ENCODE assay signal across 8 cellular contexts in the genomic region with DNA sequence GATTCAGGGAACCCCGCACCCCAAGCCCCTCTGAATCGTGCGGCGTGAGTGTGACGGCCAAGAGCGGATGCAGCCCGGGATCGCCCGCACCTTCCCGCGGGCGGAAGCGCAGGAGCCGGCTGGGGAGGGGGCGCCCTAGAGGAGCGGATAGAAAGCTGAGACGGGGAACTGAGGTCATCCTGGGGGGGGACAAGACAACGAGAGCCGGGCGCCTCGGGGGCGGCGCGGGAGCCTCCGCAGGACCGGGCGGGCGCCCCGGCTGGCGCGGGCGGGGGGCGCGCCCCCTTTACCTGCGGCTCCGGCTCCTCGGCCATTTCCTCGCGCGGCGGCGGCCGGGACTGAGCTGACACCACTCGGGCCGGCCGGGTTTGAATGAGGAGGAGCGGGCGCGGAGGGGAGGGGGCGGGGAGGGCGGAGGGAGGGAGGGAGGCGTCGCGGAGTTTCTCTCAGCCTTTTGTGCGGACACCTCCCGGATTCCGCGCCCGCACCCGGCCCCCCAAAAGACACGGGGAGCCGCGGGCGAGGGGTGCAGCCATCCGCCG. TPM values are rescaled to one million over a fixed set of nuclear protein-coding genes. Genes with fewer than 3 reads are reported as not detected.
DNase-seq lines count a peak whose midpoint lies in the region; ATAC-seq and TF ChIP-seq lines count a peak whose summit lies in the region.
"Not testable (repeated sequence)": the region's sequence is repeated elsewhere in the genome, so short reads cannot be mapped to it uniquely, and the experiment has no call there.

A gene (minus strand): TSS at position 374 of the 542 bp plus-strand sequence. CDS start 11,013 bp downstream, outside the sequence.

- peak within 1 kb of the TSS; percentile 96 for H3K4me2 ChIP-seq in skeletal muscle satellite cell (ENCODE audit: low read length)

- ATAC-seq in HG03139 (IDR thresholded peaks at IDR 0.05; ENCODE audit: unreplicated experiment): peak; percentile 16
- ATAC-seq in activated CD8-positive, alpha-beta T cell treated with anti-CD3 and anti-CD28 coated beads for 36 hours: peak; percentile 38

- H3K4me1 Mint-ChIP-seq in activated CD8-positive, alpha-beta T cell treated with anti-CD3 and anti-CD28 coated beads for 36 hours (ENCODE audit: low read depth): peaks cover 38% of the 10 kb centered on the region

- TF ChIP-seq CTCF in activated CD8-positive, alpha-beta T cell treated with anti-CD3 and anti-CD28 coated beads for 36 hours (IDR thresholded peaks at IDR 0.05); colonic mucosa (IDR thresholded peaks at IDR 0.05): not testable (repeated sequence)

- not testable (repeated sequence) for H3K9me3 ChIP-seq in colonic mucosa; skeletal muscle satellite cell (replicated peaks; ENCODE audit: low read length)

- H3K9ac ChIP-seq in colonic mucosa (ENCODE audit: low read depth in 2 of 2, low read length in 2 of 2): peak within 1 kb of the TSS; percentile 81 to 87
- H3K9ac ChIP-seq in skeletal muscle satellite cell (ENCODE audit: low read depth, low read length): peak within 1 kb of the TSS; percentile 100

- H3K9me3 Mint-ChIP-seq in activated CD8-positive, alpha-beta T cell treated with anti-CD3 and anti-CD28 coated beads for 36 hours: not testable (repeated sequence)

- H3K4me3 Mint-ChIP-seq in activated CD8-positive, alpha-beta T cell treated with anti-CD3 and anti-CD28 coated beads for 36 hours: peak within 1 kb of the TSS; percentile 99

- H3K27ac ChIP-seq in colonic mucosa: peak within 1 kb of the TSS; percentile 92

- not testable (repeated sequence) for DNase-seq in A172 (ENCODE audit: low spot score)
- peak; percentile 76 for DNase-seq in NK-92 treated with Interleukin-12 subunit alpha and Interleukin-12 subunit beta, amount 100 ng/mL, for 24 hours (lab: John Stamatoyannopoulos, UW)
- DNase-seq in activated CD8-positive, alpha-beta T cell treated with anti-CD3 and anti-CD28 coated beads for 36 hours: peak; percentile 84
- DNase-seq in colonic mucosa: peak; percentile 81
- peak; percentile 46 for DNase-seq in kidney glomerular epithelial cell (lab: John Stamatoyannopoulos, UW)

- intact Hi-C loops in activated CD8-positive, alpha-beta T cell treated with anti-CD3 and anti-CD28 coated beads for 36 hours (cut with micrococcal nuclease): loop anchor here (5.0 kb wide), 1 partner anchor 59 kb away; no protein-coding TSS in a partner anchor
- intact Hi-C loops in colonic mucosa (cut with DNase I): loop anchor here (10.0 kb wide), 1 partner anchor 51 kb away; no protein-coding TSS in a partner anchor

- POLR2A ChIA-PET in activated CD8-positive, alpha-beta T cell treated with anti-CD3 and anti-CD28 coated beads for 36 hours (lab: Charles Lee): interaction anchor here (0.6 to 2.2 kb wide), 7 partner anchors 12 to 145 kb away, joined by 3 to 14 read pairs (median 3); no protein-coding TSS in a partner anchor

- CTCF ChIA-PET in activated CD8-positive, alpha-beta T cell treated with anti-CD3 and anti-CD28 coated beads for 36 hours (lab: Charles Lee): not testable (repeated sequence)

- H3K36me3 Mint-ChIP-seq in activated CD8-positive, alpha-beta T cell treated with anti-CD3 and anti-CD28 coated beads for 36 hours (ENCODE audit: low read depth): peaks cover 22% of the 10 kb centered on the region

- not testable (repeated sequence) for H3K27me3 Mint-ChIP-seq in activated CD8-positive, alpha-beta T cell treated with anti-CD3 and anti-CD28 coated beads for 36 hours

- H3K27ac Mint-ChIP-seq in activated CD8-positive, alpha-beta T cell treated with anti-CD3 and anti-CD28 coated beads for 36 hours: peak within 1 kb of the TSS; percentile 98

- H3K36me3 ChIP-seq in colonic mucosa; skeletal muscle satellite cell (ENCODE audit: insufficient read depth, low read length): not testable (repeated sequence)

- H3K27me3 ChIP-seq in colonic mucosa; skeletal muscle satellite cell (ENCODE audit: control insufficient read depth, insufficient read depth, low read length): not testable (repeated sequence)

- H3K4me3 ChIP-seq in colonic mucosa (peak within 1 kb of the TSS; percentile 56), skeletal muscle satellite cell (ENCODE audit: low read length) (peak within 1 kb of the TSS; percentile 86)

- H3K4me1 ChIP-seq in colonic mucosa: not testable (repeated sequence)
- peaks cover 29% of the 10 kb centered on the region for H3K4me1 ChIP-seq in skeletal muscle satellite cell (ENCODE audit: control insufficient read depth, insufficient read depth, low read length)

- TF ChIP-seq POLR2A in GM19193 (IDR thresholded peaks at IDR 0.05; ENCODE audit: extremely low read depth, insufficient read depth, insufficient read length): peak; percentile 20

RNA-seq across cellular contexts. Expression of the gene that starts here (rescaled TPM):
- total RNA-seq in A172 (2014; rRNA removed; shearing (Covaris generic)): 33.2 and 38.3 TPM in 2 replicates
- 10 to 100 TPM; 51.3 to 51.8 TPM for total RNA-seq in activated CD8-positive, alpha-beta T cell treated with anti-CD3 and anti-CD28 coated beads for 36 hours
- 10 to 100 TPM; 45.7 to 73.0 TPM for total RNA-seq in colonic mucosa
- total RNA-seq in skeletal muscle satellite cell (2012; rRNA removed): 12.2 and 14.9 TPM in 2 replicates
